Comparison of ENCODE assay signal across 25 cellular contexts in the genomic region with DNA sequence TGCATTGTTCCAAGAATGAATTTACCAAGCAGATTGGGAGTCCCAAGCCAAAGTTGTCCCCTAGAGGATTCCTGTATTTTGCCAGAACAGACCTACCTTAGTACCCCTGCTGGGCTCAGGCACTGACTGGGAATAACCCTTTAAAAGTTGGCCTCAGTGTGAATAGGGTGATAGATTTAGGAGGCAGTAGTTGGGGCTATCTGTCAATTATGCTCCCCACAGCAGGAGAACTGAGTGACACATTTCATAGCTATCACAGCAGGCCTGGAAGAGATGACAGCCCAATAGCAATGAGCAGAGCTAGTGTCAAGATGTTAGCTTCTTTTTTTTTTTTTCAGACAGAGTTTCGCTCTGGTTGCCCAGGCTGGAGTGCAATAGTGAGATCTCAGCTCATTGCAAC.
"Had no signal": no experiment of that assay in that cellular context is flagged by ENCODE, and none has a peak within 500 bp of the region (broad histone marks: within the 10 kb centered on the region; RNA-seq: fewer than 3 reads in every experiment).

No MANE protein-coding gene starts in this region.

- H3K36me3 ChIP-seq: left ventricle myocardium inferior, ovary, right atrium auricular region, right lobe of liver, thyroid gland, upper lobe of right lung had no signal

- H3K4me2 ChIP-seq: hepatocyte, smooth muscle cell had no signal

- H3K4me3 ChIP-seq: hepatocyte, left ventricle myocardium inferior, lung, mucosa of descending colon, ovary, right atrium auricular region, right lobe of liver, smooth muscle cell, thyroid gland, upper lobe of right lung had no signal

- H2AFZ ChIP-seq: hepatocyte had no signal

- H3K79me2 ChIP-seq: hepatocyte had no signal

- H3K4me3 Mint-ChIP-seq: naive thymus-derived CD4-positive, alpha-beta T cell; natural killer cell treated with Interleukin-12 subunit alpha and Interleukin-12 subunit beta and Interleukin-15 and Interleukin-18, amount 100 ng/mL, for 72 hours; neural crest cell; stimulated activated memory B cell treated with anti-CD40 and anti-IgM and Interleukin-4, amounts not matched to agents 10 μg/mL and 1 μg/mL and 100 μg/mL, for 72 hours; stimulated activated naive CD8-positive, alpha-beta T cell treated with anti-CD3 and anti-CD28 coated beads, Interleukin-15, amount 100 ng/mL, for 72 hours had no signal

- H3K9me3 Mint-ChIP-seq: natural killer cell treated with Interleukin-12 subunit alpha and Interleukin-12 subunit beta and Interleukin-15 and Interleukin-18, amount 100 ng/mL, for 72 hours had no signal

- H3K9me3 ChIP-seq: mucosa of descending colon, ovary, right lobe of liver, thyroid gland, upper lobe of right lung had no signal

- H3K36me3 Mint-ChIP-seq: natural killer cell treated with Interleukin-12 subunit alpha and Interleukin-12 subunit beta and Interleukin-15 and Interleukin-18, amount 100 ng/mL, for 72 hours; stimulated activated memory B cell treated with anti-CD40 and anti-IgM and Interleukin-4, amounts not matched to agents 10 μg/mL and 1 μg/mL and 100 μg/mL, for 72 hours had no signal

- H3K27ac ChIP-seq: hepatocyte, left ventricle myocardium inferior, ovary, right atrium auricular region, right lobe of liver, thyroid gland, upper lobe of right lung had no signal

- DNase-seq: islet precursor cell; left ventricle myocardium inferior; midbrain; mucosa of descending colon; naive thymus-derived CD4-positive, alpha-beta T cell; ovary; right lobe of liver; stimulated activated CD4-positive, alpha-beta T cell treated with anti-CD3 and anti-CD28 coated beads, Interleukin-1b, Interleukin-23, amount 100 ng/mL, for 48 hours; stimulated activated CD4-positive, alpha-beta T cell treated with anti-CD3 and anti-CD28 coated beads, Interleukin-2, amount 100 ng/mL, for 48 hours; stimulated activated CD4-positive, alpha-beta T cell treated with anti-CD3 and anti-CD28 coated beads, Interleukin-4, amount 100 ng/mL, for 4 hours; stimulated activated CD8-positive, alpha-beta memory T cell treated with anti-CD3 and anti-CD28 coated beads, Interleukin-4, amount 100 ng/mL, for 48 hours; stimulated activated naive CD4-positive, alpha-beta T cell treated with Interleukin-2 at 50 U/mL for 16 hours; stimulated activated naive CD8-positive, alpha-beta T cell treated with anti-CD3 and anti-CD28 coated beads, Interleukin-15, amount 100 ng/mL, for 72 hours; substantia nigra; thyroid gland; trophoblast cell; upper lobe of right lung had no signal

- ATAC-seq: mucosa of descending colon; naive thymus-derived CD4-positive, alpha-beta T cell; natural killer cell treated with Interleukin-12 subunit alpha and Interleukin-12 subunit beta and Interleukin-15 and Interleukin-18, amount 100 ng/mL, for 72 hours; right lobe of liver; stimulated activated memory B cell treated with anti-CD40 and anti-IgM and Interleukin-4, amounts not matched to agents 10 μg/mL and 1 μg/mL and 100 μg/mL, for 72 hours; stimulated activated naive CD8-positive, alpha-beta T cell treated with anti-CD3 and anti-CD28 coated beads, Interleukin-15, amount 100 ng/mL, for 72 hours; upper lobe of right lung had no signal

- H3K27me3 ChIP-seq: hepatocyte, ovary, right atrium auricular region, right lobe of liver, thyroid gland, upper lobe of right lung had no signal

- H3K27ac Mint-ChIP-seq: naive thymus-derived CD4-positive, alpha-beta T cell; natural killer cell treated with Interleukin-12 subunit alpha and Interleukin-12 subunit beta and Interleukin-15 and Interleukin-18, amount 100 ng/mL, for 72 hours; progenitor cell of endocrine pancreas; stimulated activated memory B cell treated with anti-CD40 and anti-IgM and Interleukin-4, amounts not matched to agents 10 μg/mL and 1 μg/mL and 100 μg/mL, for 72 hours; stimulated activated naive CD8-positive, alpha-beta T cell treated with anti-CD3 and anti-CD28 coated beads, Interleukin-15, amount 100 ng/mL, for 72 hours had no signal

- H3K4me1 ChIP-seq: right atrium auricular region, right lobe of liver had no signal

- H3K4me1 Mint-ChIP-seq: naive thymus-derived CD4-positive, alpha-beta T cell; stimulated activated memory B cell treated with anti-CD40 and anti-IgM and Interleukin-4, amounts not matched to agents 10 μg/mL and 1 μg/mL and 100 μg/mL, for 72 hours; stimulated activated naive CD8-positive, alpha-beta T cell treated with anti-CD3 and anti-CD28 coated beads, Interleukin-15, amount 100 ng/mL, for 72 hours had no signal
